In genomic region chrX:102712967-102713677, GRCh38 we compare ENCODE assay signal across 8 cellular contexts. TPM values are rescaled to one million over a fixed set of nuclear protein-coding genes. Genes with fewer than 3 reads are reported as not detected.
DNase-seq lines count a peak whose midpoint lies in the region; ATAC-seq, FAIRE-seq and TF ChIP-seq lines count a peak whose summit lies in the region.

No MANE protein-coding gene starts in this region.

- peak overlapping the region; percentile 93 for H3K4me3 Mint-ChIP-seq in CD4-positive, alpha-beta T cell

- CTCF ChIA-PET in CD4-positive, alpha-beta T cell (lab: Charles Lee) = no interaction called here

- no peaks in the 10 kb centered on the region for H4K20me1 ChIP-seq in keratinocyte (ENCODE audit: control insufficient read depth, extremely low read depth, insufficient read depth, low read length)

- peak overlapping the region; percentile 56 for H3K4me3 ChIP-seq in HFF-Myc (replicated peaks; ENCODE audit: low read depth, low read length)
- peak overlapping the region; percentile 59 for H3K4me3 ChIP-seq in colonic mucosa
- H3K4me3 ChIP-seq in keratinocyte (ENCODE audit: control insufficient read depth in 2 of 3, extremely low read depth in 1 of 3, insufficient read depth in 2 of 3, low read depth in 1 of 3, low read length in 3 of 3) = peak overlapping the region; percentile 49 to 70 (median 62)
- H3K4me3 ChIP-seq in skeletal muscle satellite cell (ENCODE audit: low read length) = peak overlapping the region; percentile 79

- POLR2A ChIA-PET in CD4-positive, alpha-beta T cell (lab: Charles Lee) = no interaction called here

- no peak overlapping the region for H3K27ac ChIP-seq in CD4-positive, alpha-beta T cell (ENCODE audit: low read depth, low read length)
- H3K27ac ChIP-seq in colonic mucosa (no peak overlapping the region), keratinocyte (ENCODE audit: control insufficient read depth, insufficient read depth, low read length) (no peak overlapping the region)

- ATAC-seq in CD4-positive, alpha-beta T cell (ENCODE audit: poor library complexity) = peak; percentile 64

- H3K9me3 ChIP-seq in CD4-positive, alpha-beta T cell (ENCODE audit: control insufficient read depth, low read length) = no peaks in the 10 kb centered on the region
- H3K9me3 ChIP-seq in colonic mucosa (no peaks in the 10 kb centered on the region), keratinocyte (ENCODE audit: control insufficient read depth, low read depth, low read length) (no peaks in the 10 kb centered on the region), skeletal muscle satellite cell (replicated peaks; ENCODE audit: low read length) (no peaks in the 10 kb centered on the region)

- H3K27me3 ChIP-seq in CD4-positive, alpha-beta T cell (ENCODE audit: control insufficient read depth, insufficient read depth, low read length) = no peaks in the 10 kb centered on the region
- H3K27me3 ChIP-seq in colonic mucosa = peaks cover 12% of the 10 kb centered on the region
- H3K27me3 ChIP-seq in keratinocyte (ENCODE audit: control insufficient read depth, extremely low read depth, insufficient read depth, low read length) = peaks cover 8% of the 10 kb centered on the region
- peaks cover 4% of the 10 kb centered on the region for H3K27me3 ChIP-seq in skeletal muscle satellite cell (ENCODE audit: control insufficient read depth, insufficient read depth, low read length)

- dilution Hi-C loops in keratinocyte (cut with MboI; ENCODE audit: extremely low pct_ligation_motif_present, low sequenced_read_pairs) = no loop called here

- no peaks in the 10 kb centered on the region for H3K9me1 ChIP-seq in keratinocyte (ENCODE audit: control insufficient read depth, extremely low read depth, insufficient read depth, low read length)

- no peaks in the 10 kb centered on the region for H3K79me2 ChIP-seq in keratinocyte (ENCODE audit: control insufficient read depth, insufficient read depth, low read length)

- no peak for DNase-seq in CD4-positive, alpha-beta T cell
- no peak for DNase-seq in HFF-Myc (ENCODE audit: extremely low read depth, low read depth)
- DNase-seq in RCC 7860 (ENCODE audit: low spot score) = no peak
- peak; percentile 61 for DNase-seq in colonic mucosa
- no peak for DNase-seq in keratinocyte (ENCODE audit: low read depth, low spot score)
- DNase-seq in stimulated activated CD8-positive, alpha-beta memory T cell treated with anti-CD3 and anti-CD28 coated beads, Interleukin-4, amount 100 ng/mL, for 48 hours = no peak
- no peak for DNase-seq in SKM-1 (lab: John Stamatoyannopoulos, UW; ENCODE audit: unreplicated experiment)

- peaks cover 11% of the 10 kb centered on the region for H3K27me3 Mint-ChIP-seq in CD4-positive, alpha-beta T cell

- H3K9ac ChIP-seq in colonic mucosa (ENCODE audit: low read depth in 2 of 2, low read length in 2 of 2) = peak overlapping the region in 1 of 2 donors; percentile 60
- peak overlapping the region; percentile 52 for H3K9ac ChIP-seq in keratinocyte (ENCODE audit: control insufficient read depth, extremely low read depth, insufficient read depth, low read length)
- peak overlapping the region; percentile 81 for H3K9ac ChIP-seq in skeletal muscle satellite cell (ENCODE audit: low read depth, low read length)

- no peaks in the 10 kb centered on the region for H3K36me3 ChIP-seq in colonic mucosa
- no peaks in the 10 kb centered on the region for H3K36me3 ChIP-seq in keratinocyte (ENCODE audit: control insufficient read depth in 2 of 2, extremely low read depth in 1 of 2, insufficient read depth in 2 of 2, low read length in 2 of 2)
- H3K36me3 ChIP-seq in skeletal muscle satellite cell (ENCODE audit: insufficient read depth, low read length) = no peaks in the 10 kb centered on the region

- H3K36me3 Mint-ChIP-seq in CD4-positive, alpha-beta T cell (ENCODE audit: low read depth) = no peaks in the 10 kb centered on the region

- H3K9me3 Mint-ChIP-seq in CD4-positive, alpha-beta T cell = no peaks in the 10 kb centered on the region

- peak; percentile 26 for FAIRE-seq in RCC 7860 (lab: Jason Lieb, UNC)
- no peak for FAIRE-seq in keratinocyte (lab: Jason Lieb, UNC)

- H3K4me1 Mint-ChIP-seq in CD4-positive, alpha-beta T cell (ENCODE audit: low read depth) = peaks cover 30% of the 10 kb centered on the region

- H2AFZ ChIP-seq in keratinocyte (ENCODE audit: control insufficient read depth, low read length) = peak overlapping the region; percentile 85

- peak overlapping the region; percentile 73 for H3K4me2 ChIP-seq in keratinocyte (ENCODE audit: control insufficient read depth, extremely low read depth, insufficient read depth, low read depth, low read length)
- peak overlapping the region; percentile 84 for H3K4me2 ChIP-seq in skeletal muscle satellite cell (ENCODE audit: low read length)

- TF ChIP-seq CTCF in CD4-positive, alpha-beta T cell (IDR thresholded peaks at IDR 0.05) = peak; percentile 34
- TF ChIP-seq CTCF in HFF-Myc (IDR thresholded peaks at IDR 0.05; ENCODE audit: low read depth, low read length, missing control alignments) (peak; percentile 64), colonic mucosa (IDR thresholded peaks at IDR 0.05) (no peak), keratinocyte (optimal IDR thresholded peaks at IDR 0.05 in 1 of 3, IDR thresholded peaks at IDR 0.05 in 1 of 3, conservative IDR thresholded peaks at IDR 0.05 in 1 of 3; ENCODE audit: extremely low read depth in 1 of 3, insufficient read depth in 2 of 3, low read length in 3 of 3) (peak; percentile 51 to 56 (median 52))

- intact Hi-C loops in CD4-positive, alpha-beta T cell (cut with DNase I, micrococcal nuclease) = no loop called here
- intact Hi-C loops in colonic mucosa (cut with DNase I) = no loop called here

- H3K4me1 ChIP-seq in colonic mucosa (no peaks in the 10 kb centered on the region), keratinocyte (ENCODE audit: control insufficient read depth, extremely low read depth, insufficient read depth, low read length) (no peaks in the 10 kb centered on the region), skeletal muscle satellite cell (ENCODE audit: control insufficient read depth, insufficient read depth, low read length) (no peaks in the 10 kb centered on the region)

- H3K27ac Mint-ChIP-seq in CD4-positive, alpha-beta T cell = peak overlapping the region; percentile 33

RNA-seq across cellular contexts. Expression of gene GPRASP2, which starts 0.9 kb away (rescaled TPM):
- total RNA-seq in CD4-positive, alpha-beta T cell = 1 to 10 TPM; 2.1 to 2.6 TPM
- 1 to 10 TPM; 2.2 to 4.6 TPM for total RNA-seq in colonic mucosa
- polyA plus RNA-seq in keratinocyte = 3.6 to 4.9 TPM (median 3.8 TPM) in 3 replicates
- 2.1 TPM for polyA plus RNA-seq in keratinocyte (2011; ENCODE audit: low read depth)
- 3.4 and 4.5 TPM in 2 replicates for polyA plus RNA-seq in keratinocyte (2011; cell fraction: cytosol; rRNA removed)
- 4.9 and 6.0 TPM in 2 replicates for polyA plus RNA-seq in keratinocyte (2011; cell fraction: nucleus; rRNA removed)
- 3.2 and 4.7 TPM in 2 replicates for polyA plus RNA-seq in keratinocyte (2012; ENCODE audit: low replicate concordance)
- polyA minus RNA-seq in keratinocyte = 1.7 to 6.2 TPM (median 5.3 TPM) in 3 replicates
- polyA minus RNA-seq in keratinocyte (2011; cell fraction: cytosol; rRNA and poly(A)+ RNA removed) = 3.3 TPM
- 2.4 and 5.1 TPM in 2 replicates for polyA minus RNA-seq in keratinocyte (2011; cell fraction: nucleus; rRNA and poly(A)+ RNA removed)
- 10.5 and 14.2 TPM in 2 replicates for total RNA-seq in skeletal muscle satellite cell (2012; rRNA removed)

RNA-seq across cellular contexts. Expression of gene GPRASP3, which starts 7.4 kb away (rescaled TPM):
- total RNA-seq in CD4-positive, alpha-beta T cell = 1 to 10 TPM; 1.5 to 2.6 TPM
- 1 to 10 TPM; 3.7 to 4.0 TPM for total RNA-seq in colonic mucosa
- polyA plus RNA-seq in keratinocyte = 3.0 to 3.1 TPM (median 3.0 TPM) in 3 replicates
- 1.1 TPM for polyA plus RNA-seq in keratinocyte (2011; ENCODE audit: low read depth)
- 2.2 and 3.4 TPM in 2 replicates for polyA plus RNA-seq in keratinocyte (2011; cell fraction: cytosol; rRNA removed)
- 2.9 and 4.1 TPM in 2 replicates for polyA plus RNA-seq in keratinocyte (2011; cell fraction: nucleus; rRNA removed)
- 1.5 and 2.6 TPM in 2 replicates for polyA plus RNA-seq in keratinocyte (2012; ENCODE audit: low replicate concordance)
- 1.1 to 4.6 TPM (median 4.5 TPM) in 3 replicates for polyA minus RNA-seq in keratinocyte
- 6.5 TPM for polyA minus RNA-seq in keratinocyte (2011; cell fraction: cytosol; rRNA and poly(A)+ RNA removed)
- 3.1 and 6.2 TPM in 2 replicates for polyA minus RNA-seq in keratinocyte (2011; cell fraction: nucleus; rRNA and poly(A)+ RNA removed)
- 3.1 and 3.3 TPM in 2 replicates for total RNA-seq in skeletal muscle satellite cell (2012; rRNA removed)
